In genomic region chr15:80559320-80559693, GRCh38 we compare ENCODE assay signal across 17 cellular contexts.
DNase-seq lines count a peak whose midpoint lies in the region; ATAC-seq, FAIRE-seq and TF ChIP-seq lines count a peak whose summit lies in the region.
"Had no signal": no experiment of that assay in that cellular context is flagged by ENCODE, and none has a peak within 500 bp of the region (broad histone marks: within the 10 kb centered on the region; RNA-seq: fewer than 3 reads in every experiment).

No MANE protein-coding gene starts in this region.

- DNase-seq in HepG2 (ENCODE audit: low spot score) (no peak), right lobe of liver (no peak), astrocyte (ENCODE audit: low read depth) (peak; percentile 52), lower lobe of right lung (peak; percentile 83), NCI-H2227 treated with DMSO at 0.1 percent for 48 hours (lab: John Stamatoyannopoulos, UW) (no peak), NCI-H1105 treated with DMSO at 0.1 percent for 48 hours (lab: John Stamatoyannopoulos, UW) (no peak), mesenchymal stem cell (no peak)
- DNase-seq: COR-L47, DMS53, HCEC 1CT, KG1, NCI-H187, NCI-H2171, NCI-H446 treated with DMSO at 0.1 percent for 48 hours, NCI-H774 had no signal

- H3K36me3 ChIP-seq in HepG2 (replicated peaks in 1 of 2; ENCODE audit: control insufficient read depth in 1 of 2, insufficient read depth in 2 of 2, low read length in 2 of 2) (no peaks in the 10 kb centered on the region), right lobe of liver (no peaks in the 10 kb centered on the region), astrocyte (ENCODE audit: insufficient read depth, low read length) (no peaks in the 10 kb centered on the region), lower lobe of right lung (no peaks in the 10 kb centered on the region), mesenchymal stem cell (ENCODE audit: control insufficient read depth in 1 of 2, insufficient read depth in 2 of 2, low read depth in 1 of 2, low read length in 2 of 2) (peaks cover 46 to 48% of the 10 kb centered on the region in 2 experiments)

- intact Hi-C loops in HepG2 (cut with micrococcal nuclease; ENCODE audit: unreplicated experiment) (no loop called here), right lobe of liver (cut with DNase I) (no loop called here), lower lobe of right lung (cut with DNase I) (no loop called here)

- TF ChIP-seq POLR2A in HepG2 (IDR thresholded peaks at IDR 0.05; ENCODE audit: insufficient read depth in 1 of 2, low read depth in 2 of 2, low read length in 2 of 2) = no peak
- no peak for TF ChIP-seq POLR2A in right lobe of liver (IDR thresholded peaks at IDR 0.05)

- H3K4me3 ChIP-seq in HepG2 (replicated peaks in 1 of 3; ENCODE audit: insufficient read depth in 1 of 3, low read depth in 2 of 3, low read length in 3 of 3) (no peak overlapping the region), right lobe of liver (no peak overlapping the region), astrocyte (ENCODE audit: insufficient read depth, low read depth, low read length) (no peak overlapping the region), lower lobe of right lung (no peak overlapping the region), mesenchymal stem cell (ENCODE audit: insufficient read depth in 1 of 2, low read depth in 1 of 2, low read length in 2 of 2) (no peak overlapping the region)
- H3K4me3 ChIP-seq: SJSA1 had no signal

- H3K9ac ChIP-seq in HepG2 (ENCODE audit: insufficient read depth, low read depth, low read length) (no peak overlapping the region), astrocyte (ENCODE audit: low read length) (no peak overlapping the region), mesenchymal stem cell (ENCODE audit: low read length) (no peak overlapping the region)

- H3K36me3 Mint-ChIP-seq in astrocyte (ENCODE audit: low read depth, unreplicated experiment) = peaks cover 3% of the 10 kb centered on the region

- WGBS in HepG2 (ENCODE audit: low lambda C conversion rate) = 31% methylated on average over 6 of the region's 8 CpGs
- 57% methylated on average over 8 of the region's 8 CpGs for WGBS in right lobe of liver (ENCODE audit: insufficient coverage, low coverage, low lambda C conversion rate, missing lambda C conversion rate)
- WGBS in mesenchymal stem cell = 86% methylated on average over 7 of the region's 8 CpGs

- no peak overlapping the region for H3K4me3 Mint-ChIP-seq in astrocyte (ENCODE audit: unreplicated experiment)

- H2BK120ac ChIP-seq in mesenchymal stem cell (ENCODE audit: low read depth, low read length) = no peak overlapping the region

- BruUV-seq in HepG2 (replicated peaks; lab: Mats Ljungman, UMichigan) = no TSS peak

- H3K27me3 Mint-ChIP-seq in astrocyte (ENCODE audit: low read depth, unreplicated experiment) = peaks cover 5% of the 10 kb centered on the region

- POLR2A ChIA-PET in HepG2 (lab: Yijun Ruan, JAX) = no interaction called here

- no peak overlapping the region for H4K8ac ChIP-seq in mesenchymal stem cell (ENCODE audit: low read length)

- H3K23ac ChIP-seq in mesenchymal stem cell (ENCODE audit: low read length in 2 of 2) = no peak overlapping the region

- no peak overlapping the region for H2BK12ac ChIP-seq in mesenchymal stem cell (ENCODE audit: low read length in 2 of 2)

- H3K9me3 Mint-ChIP-seq in astrocyte (ENCODE audit: unreplicated experiment) = peaks cover 2% of the 10 kb centered on the region

- H3K9me3 ChIP-seq in HepG2 (ENCODE audit: low read length) = no peaks in the 10 kb centered on the region
- no peaks in the 10 kb centered on the region for H3K9me3 ChIP-seq in right lobe of liver
- no peaks in the 10 kb centered on the region for H3K9me3 ChIP-seq in astrocyte (ENCODE audit: insufficient read depth, low read depth, low read length)
- H3K9me3 ChIP-seq in lower lobe of right lung = no peaks in the 10 kb centered on the region
- peaks cover 3% of the 10 kb centered on the region for H3K9me3 ChIP-seq in mesenchymal stem cell (ENCODE audit: control insufficient read depth, low read length)
- H3K9me3 ChIP-seq: SJSA1 had no signal

- in situ Hi-C loops in HepG2 (cut with HindIII; ENCODE audit: extremely low pct_ligation_motif_present, low pct_unique_long_range_greater_than_20kb) = no loop called here

- TF ChIP-seq CTCF in HepG2 (CRISPR knock-in tag; IDR thresholded peaks at IDR 0.05) (no peak), right lobe of liver (IDR thresholded peaks at IDR 0.05) (no peak), astrocyte (IDR thresholded peaks at IDR 0.05; ENCODE audit: insufficient read depth, low read depth, low read length) (no peak), lower lobe of right lung (IDR thresholded peaks at IDR 0.05) (no peak)

- no peak overlapping the region for H3K14ac ChIP-seq in mesenchymal stem cell (ENCODE audit: low read length in 2 of 2)

- H4K20me1 ChIP-seq in HepG2 (ENCODE audit: insufficient read depth, low read length) (no peaks in the 10 kb centered on the region), astrocyte (ENCODE audit: insufficient read depth, low read length) (no peaks in the 10 kb centered on the region)

- H2AFZ ChIP-seq in HepG2 (ENCODE audit: low read length) (no peak overlapping the region), astrocyte (ENCODE audit: low read depth, low read length) (no peak overlapping the region), mesenchymal stem cell (ENCODE audit: low read depth, low read length) (no peak overlapping the region)

- no peak overlapping the region for H2BK5ac ChIP-seq in mesenchymal stem cell (ENCODE audit: low read depth, low read length, poor library complexity, severe bottlenecking)

- no peak overlapping the region for H3K27ac Mint-ChIP-seq in astrocyte (ENCODE audit: unreplicated experiment)

- H4K91ac ChIP-seq in mesenchymal stem cell (ENCODE audit: low read length) = no peak overlapping the region

- no peaks in the 10 kb centered on the region for H3K79me1 ChIP-seq in mesenchymal stem cell (replicated peaks; ENCODE audit: low read length, poor library complexity, severe bottlenecking)

- no peaks in the 10 kb centered on the region; a peak in 1 of 5 replicates for H3K27me3 ChIP-seq in HepG2 (ENCODE audit: control insufficient read depth in 1 of 2, insufficient read depth in 2 of 2, low read length in 2 of 2)
- H3K27me3 ChIP-seq in right lobe of liver = no peaks in the 10 kb centered on the region
- H3K27me3 ChIP-seq in astrocyte (ENCODE audit: insufficient read depth, low read length) = no peaks in the 10 kb centered on the region
- no peaks in the 10 kb centered on the region for H3K27me3 ChIP-seq in lower lobe of right lung (ENCODE audit: low read depth)
- H3K27me3 ChIP-seq in mesenchymal stem cell (ENCODE audit: control insufficient read depth in 1 of 2, insufficient read depth in 1 of 2, low read length in 2 of 2) = no peaks in the 10 kb centered on the region
- H3K27me3 ChIP-seq: SJSA1 had no signal

- no peaks in the 10 kb centered on the region for H3K79me2 ChIP-seq in HepG2 (ENCODE audit: insufficient read depth, low read length)
- H3K79me2 ChIP-seq in astrocyte (ENCODE audit: insufficient read depth, low read length) = no peaks in the 10 kb centered on the region

- no peak overlapping the region for H3K4ac ChIP-seq in mesenchymal stem cell (ENCODE audit: low read depth in 1 of 2, low read length in 2 of 2)

- H2AK5ac ChIP-seq in mesenchymal stem cell (ENCODE audit: low read length, severe bottlenecking) = no peak overlapping the region

- H2BK15ac ChIP-seq in mesenchymal stem cell (ENCODE audit: low read depth, poor library complexity, severe bottlenecking) = no peak overlapping the region

- H3K27ac ChIP-seq in HepG2 (ENCODE audit: extremely low read length, insufficient read depth, low read length) (no peak overlapping the region), right lobe of liver (no peak overlapping the region), astrocyte (ENCODE audit: low read depth, low read length) (no peak overlapping the region), lower lobe of right lung (peak overlapping the region; percentile 71), mesenchymal stem cell (ENCODE audit: low read length, poor library complexity, severe bottlenecking) (no peak overlapping the region)
- H3K27ac ChIP-seq: C4-2B, SJSA1 had no signal

- H3K4me1 Mint-ChIP-seq in astrocyte (ENCODE audit: low read depth, unreplicated experiment) = peaks cover 8% of the 10 kb centered on the region

- H3K4me2 ChIP-seq in HepG2 (ENCODE audit: low read depth, low read length) (0 out of 2 replicates have a peak overlapping the region, but pooled peaks have one; percentile 23), astrocyte (ENCODE audit: low read length) (no peak overlapping the region), mesenchymal stem cell (ENCODE audit: low read length, poor library complexity, severe bottlenecking) (no peak overlapping the region)

- TF ChIP-seq EP300 in HepG2 (IDR thresholded peaks at IDR 0.05; ENCODE audit: low read depth in 2 of 2, low read length in 2 of 2) (no peak), HepG2 (CRISPR knock-in tag; IDR thresholded peaks at IDR 0.05; ENCODE audit: borderline replicate concordance) (no peak)

- TF ChIP-seq RAD21 in HepG2 (CRISPR knock-in tag; IDR thresholded peaks at IDR 0.05) = no peak

- FAIRE-seq in HepG2 (lab: Jason Lieb, UNC) = no peak
- FAIRE-seq in astrocyte (lab: Jason Lieb, UNC) = no peak

- peak; percentile 46 for ATAC-seq in HepG2
- no peak for ATAC-seq in right lobe of liver
- peak; percentile 72 to 75 for ATAC-seq in lower lobe of right lung

- CTCF ChIA-PET in HepG2 (lab: Yijun Ruan, JAX; ENCODE audit: low intra/inter-chr PET ratio, low total read pairs) = no interaction called here

- peaks cover 6% of the 10 kb centered on the region; the same call in 1 of the 2 replicates for H3K4me1 ChIP-seq in HepG2 (ENCODE audit: insufficient read depth, low read length)
- H3K4me1 ChIP-seq in right lobe of liver = no peaks in the 10 kb centered on the region
- H3K4me1 ChIP-seq in astrocyte (ENCODE audit: insufficient read depth, low read length) = peaks cover 8% of the 10 kb centered on the region
- peaks cover 56% of the 10 kb centered on the region for H3K4me1 ChIP-seq in lower lobe of right lung
- peaks cover 10% of the 10 kb centered on the region for H3K4me1 ChIP-seq in mesenchymal stem cell (ENCODE audit: control insufficient read depth, insufficient read depth, low read depth, low read length)
- H3K4me1 ChIP-seq: SJSA1 had no signal

- H3K18ac ChIP-seq in mesenchymal stem cell (ENCODE audit: low read depth in 1 of 2, low read length in 2 of 2) = no peak overlapping the region

TF ChIP-seq in HepG2, 621 proteins besides CTCF, POLR2A, EP300 and RAD21 (continues in another document):
- no peak for TF ChIP-seq GABPB1 (CRISPR knock-in tag; IDR thresholded peaks at IDR 0.05)
- no peak for TF ChIP-seq FOXJ3 (CRISPR knock-in tag; IDR thresholded peaks at IDR 0.05; ENCODE audit: borderline replicate concordance)
- no peak for TF ChIP-seq CBX1 (IDR thresholded peaks at IDR 0.05; ENCODE audit: low read depth)

Comparison
In these comparisons a context has a peak if more than half of its experiments do, and no peak if none do; other contexts are left out.
1. ATAC-seq: peak in HepG2 (single experiment) and lower lobe of right lung (2 of 2); none in right lobe of liver (0 of 4).
2. DNase-seq: peak in astrocyte (single experiment) and lower lobe of right lung (single experiment); none in HepG2 (single experiment), right lobe of liver (0 of 3), NCI-H2227 treated with DMSO at 0.1 percent for 48 hours (single experiment), NCI-H1105 treated with DMSO at 0.1 percent for 48 hours (single experiment) and mesenchymal stem cell (single experiment).